Comparison of ENCODE assay signal across 1 cellular context in the genomic region with DNA sequence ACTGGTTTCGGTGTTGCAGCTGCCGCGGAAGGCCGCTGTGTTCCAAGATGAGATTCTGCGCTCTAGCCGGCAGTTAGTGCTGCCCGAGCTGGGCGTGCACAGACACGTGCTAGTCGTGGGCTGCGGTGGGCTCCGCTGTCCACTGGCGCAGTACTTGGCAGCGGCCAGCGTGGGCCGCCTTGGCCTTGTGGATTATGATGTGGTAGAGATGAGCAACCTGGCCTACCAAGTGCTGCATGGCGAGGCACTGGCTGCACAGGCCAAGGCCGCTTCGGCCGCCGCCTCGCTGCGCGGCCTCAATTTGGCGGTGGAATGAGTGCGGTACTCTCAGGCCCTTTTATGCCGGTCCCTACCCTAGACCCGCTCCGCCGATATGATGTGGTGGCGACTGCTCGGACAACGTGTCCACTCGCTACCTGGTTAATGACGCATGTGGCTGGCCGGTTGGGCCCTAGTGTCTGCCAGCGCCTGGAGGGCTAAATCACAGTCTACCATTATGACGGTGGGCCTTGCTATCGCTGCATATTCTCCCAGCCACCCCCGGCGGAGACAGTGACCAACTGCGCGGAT.
TF ChIP-seq lines count a peak whose summit lies in the region.

No MANE protein-coding gene starts in this region.

TF ChIP-seq in GM23338, 12 proteins besides CTCF, POLR2A, EP300 and RAD21 (continued from another document):
- TF ChIP-seq, protein P1, sequence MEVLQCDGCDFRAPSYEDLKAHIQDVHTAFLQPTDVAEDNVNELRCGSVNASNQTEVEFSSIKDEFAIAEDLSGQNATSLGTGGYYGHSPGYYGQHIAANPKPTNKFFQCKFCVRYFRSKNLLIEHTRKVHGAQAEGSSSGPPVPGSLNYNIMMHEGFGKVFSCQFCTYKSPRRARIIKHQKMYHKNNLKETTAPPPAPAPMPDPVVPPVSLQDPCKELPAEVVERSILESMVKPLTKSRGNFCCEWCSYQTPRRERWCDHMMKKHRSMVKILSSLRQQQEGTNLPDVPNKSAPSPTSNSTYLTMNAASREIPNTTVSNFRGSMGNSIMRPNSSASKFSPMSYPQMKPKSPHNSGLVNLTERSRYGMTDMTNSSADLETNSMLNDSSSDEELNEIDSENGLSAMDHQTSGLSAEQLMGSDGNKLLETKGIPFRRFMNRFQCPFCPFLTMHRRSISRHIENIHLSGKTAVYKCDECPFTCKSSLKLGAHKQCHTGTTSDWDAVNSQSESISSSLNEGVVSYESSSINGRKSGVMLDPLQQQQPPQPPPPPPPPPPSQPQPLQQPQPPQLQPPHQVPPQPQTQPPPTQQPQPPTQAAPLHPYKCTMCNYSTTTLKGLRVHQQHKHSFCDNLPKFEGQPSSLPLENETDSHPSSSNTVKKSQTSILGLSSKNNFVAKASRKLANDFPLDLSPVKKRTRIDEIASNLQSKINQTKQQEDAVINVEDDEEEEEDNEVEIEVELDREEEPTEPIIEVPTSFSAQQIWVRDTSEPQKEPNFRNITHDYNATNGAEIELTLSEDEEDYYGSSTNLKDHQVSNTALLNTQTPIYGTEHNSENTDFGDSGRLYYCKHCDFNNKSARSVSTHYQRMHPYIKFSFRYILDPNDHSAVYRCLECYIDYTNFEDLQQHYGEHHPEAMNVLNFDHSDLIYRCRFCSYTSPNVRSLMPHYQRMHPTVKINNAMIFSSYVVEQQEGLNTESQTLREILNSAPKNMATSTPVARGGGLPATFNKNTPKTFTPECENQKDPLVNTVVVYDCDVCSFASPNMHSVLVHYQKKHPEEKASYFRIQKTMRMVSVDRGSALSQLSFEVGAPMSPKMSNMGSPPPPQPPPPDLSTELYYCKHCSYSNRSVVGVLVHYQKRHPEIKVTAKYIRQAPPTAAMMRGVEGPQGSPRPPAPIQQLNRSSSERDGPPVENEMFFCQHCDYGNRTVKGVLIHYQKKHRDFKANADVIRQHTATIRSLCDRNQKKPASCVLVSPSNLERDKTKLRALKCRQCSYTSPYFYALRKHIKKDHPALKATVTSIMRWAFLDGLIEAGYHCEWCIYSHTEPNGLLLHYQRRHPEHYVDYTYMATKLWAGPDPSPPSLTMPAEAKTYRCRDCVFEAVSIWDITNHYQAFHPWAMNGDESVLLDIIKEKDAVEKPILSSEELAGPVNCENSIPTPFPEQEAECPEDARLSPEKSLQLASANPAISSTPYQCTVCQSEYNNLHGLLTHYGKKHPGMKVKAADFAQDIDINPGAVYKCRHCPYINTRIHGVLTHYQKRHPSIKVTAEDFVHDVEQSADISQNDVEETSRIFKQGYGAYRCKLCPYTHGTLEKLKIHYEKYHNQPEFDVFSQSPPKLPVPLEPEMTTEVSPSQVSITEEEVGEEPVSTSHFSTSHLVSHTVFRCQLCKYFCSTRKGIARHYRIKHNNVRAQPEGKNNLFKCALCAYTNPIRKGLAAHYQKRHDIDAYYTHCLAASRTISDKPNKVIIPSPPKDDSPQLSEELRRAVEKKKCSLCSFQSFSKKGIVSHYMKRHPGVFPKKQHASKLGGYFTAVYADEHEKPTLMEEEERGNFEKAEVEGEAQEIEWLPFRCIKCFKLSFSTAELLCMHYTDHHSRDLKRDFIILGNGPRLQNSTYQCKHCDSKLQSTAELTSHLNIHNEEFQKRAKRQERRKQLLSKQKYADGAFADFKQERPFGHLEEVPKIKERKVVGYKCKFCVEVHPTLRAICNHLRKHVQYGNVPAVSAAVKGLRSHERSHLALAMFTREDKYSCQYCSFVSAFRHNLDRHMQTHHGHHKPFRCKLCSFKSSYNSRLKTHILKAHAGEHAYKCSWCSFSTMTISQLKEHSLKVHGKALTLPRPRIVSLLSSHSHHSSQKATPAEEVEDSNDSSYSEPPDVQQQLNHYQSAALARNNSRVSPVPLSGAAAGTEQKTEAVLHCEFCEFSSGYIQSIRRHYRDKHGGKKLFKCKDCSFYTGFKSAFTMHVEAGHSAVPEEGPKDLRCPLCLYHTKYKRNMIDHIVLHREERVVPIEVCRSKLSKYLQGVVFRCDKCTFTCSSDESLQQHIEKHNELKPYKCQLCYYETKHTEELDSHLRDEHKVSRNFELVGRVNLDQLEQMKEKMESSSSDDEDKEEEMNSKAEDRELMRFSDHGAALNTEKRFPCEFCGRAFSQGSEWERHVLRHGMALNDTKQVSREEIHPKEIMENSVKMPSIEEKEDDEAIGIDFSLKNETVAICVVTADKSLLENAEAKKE (CRISPR knock-in tag; IDR thresholded peaks at IDR 0.05): no peak
